Comparison of ENCODE assay signal across 21 cellular contexts in the genomic region with DNA sequence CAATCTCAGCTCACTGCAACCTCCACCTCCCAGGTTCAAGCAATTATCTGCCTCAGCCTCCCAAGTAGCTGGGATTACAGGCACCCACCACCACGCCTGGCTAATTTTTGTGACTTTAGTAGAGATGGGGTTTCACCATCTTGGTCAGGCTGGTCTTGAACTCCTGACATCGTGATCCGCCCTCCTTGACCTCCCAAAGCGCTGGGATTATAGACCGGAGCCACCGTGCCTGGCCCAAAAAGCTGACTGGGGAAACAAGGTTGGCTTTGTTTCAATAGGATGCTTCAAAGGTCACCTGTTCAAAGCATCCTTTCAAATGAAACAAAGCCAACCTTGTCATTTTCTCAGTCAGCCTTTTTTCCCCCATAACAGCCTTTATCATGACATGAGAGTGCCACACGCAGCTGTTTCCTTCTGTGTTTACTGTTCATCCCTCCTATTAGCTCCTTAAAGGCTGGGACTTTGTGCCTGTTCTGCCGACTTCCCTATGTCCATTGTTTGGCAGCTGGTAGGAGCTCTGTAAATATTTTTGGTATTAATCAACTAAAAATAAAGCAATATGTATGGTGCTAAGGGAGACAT. TPM values are rescaled to one million over a fixed set of nuclear protein-coding genes. Genes with fewer than 3 reads are reported as not detected.
"Had no signal": no experiment of that assay in that cellular context is flagged by ENCODE, and none has a peak within 500 bp of the region (broad histone marks: within the 10 kb centered on the region; RNA-seq: fewer than 3 reads in every experiment).

No MANE protein-coding gene starts in this region.

- H3K4me3 Mint-ChIP-seq: activated B cell treated with CpG ODN at 0.5 μM for 24 hours; activated T-cell treated with anti-CD3 and anti-CD28 coated beads, Interleukin-2, amount 50 U/mL, for 72 hours; mesothelial cell of epicardium; naive thymus-derived CD4-positive, alpha-beta T cell had no signal

- DNase-seq: activated B cell treated with CpG ODN at 0.5 μM for 24 hours; activated naive CD4-positive, alpha-beta T cell; activated T-cell treated with anti-CD3 and anti-CD28 coated beads for 4 hours; activated T-cell treated with anti-CD3 and anti-CD28 coated beads, Interleukin-2, amount 50 U/mL, for 72 hours; central memory CD4-positive, alpha-beta T cell; esophagus squamous epithelium; foreskin melanocyte; heart right ventricle; naive thymus-derived CD4-positive, alpha-beta T cell; ovary; retina; sigmoid colon; stimulated activated CD4-positive, alpha-beta T cell treated with anti-CD3 and anti-CD28 coated beads, Interleukin-1b, Interleukin-23, amount 100 ng/mL, for 48 hours; stimulated activated naive CD4-positive, alpha-beta T cell; tibial artery; upper lobe of right lung had no signal

- H3K27ac Mint-ChIP-seq: activated B cell treated with CpG ODN at 0.5 μM for 24 hours; activated naive CD4-positive, alpha-beta T cell treated with anti-CD3 and anti-CD28 coated beads, Interleukin-2, amount 50 U/mL, for 72 hours; activated T-cell treated with anti-CD3 and anti-CD28 coated beads, Interleukin-2, amount 50 U/mL, for 72 hours; mesothelial cell of epicardium; naive thymus-derived CD4-positive, alpha-beta T cell had no signal

- H3K9me3 ChIP-seq: breast epithelium, esophagus squamous epithelium, ovary, prostate gland, sigmoid colon, suprapubic skin, tibial artery, upper lobe of right lung had no signal

- H3K36me3 Mint-ChIP-seq: activated naive CD4-positive, alpha-beta T cell treated with anti-CD3 and anti-CD28 coated beads, Interleukin-2, amount 50 U/mL, for 72 hours; mesothelial cell of epicardium; naive thymus-derived CD4-positive, alpha-beta T cell had no signal

- ATAC-seq: activated naive CD4-positive, alpha-beta T cell treated with anti-CD3 and anti-CD28 coated beads, Interleukin-2, amount 50 U/mL, for 72 hours; activated T-cell treated with anti-CD3 and anti-CD28 coated beads, Interleukin-2, amount 50 U/mL, for 72 hours; heart right ventricle; naive thymus-derived CD4-positive, alpha-beta T cell; upper lobe of right lung had no signal

- H3K4me1 Mint-ChIP-seq: activated B cell treated with CpG ODN at 0.5 μM for 24 hours; naive thymus-derived CD4-positive, alpha-beta T cell had no signal

RNA-seq across cellular contexts. Expression of a gene that starts 51.1 kb away (rescaled TPM):
- total RNA-seq: activated B cell treated with CpG ODN at 0.5 μM for 24 hours; activated naive CD4-positive, alpha-beta T cell treated with anti-CD3 and anti-CD28 coated beads, Interleukin-2, amount 50 U/mL, for 72 hours; activated T-cell treated with anti-CD3 and anti-CD28 coated beads, Interleukin-2, amount 50 U/mL, for 72 hours; esophagus squamous epithelium; naive thymus-derived CD4-positive, alpha-beta T cell had no signal
- polyA plus RNA-seq: naive thymus-derived CD4-positive, alpha-beta T cell had no signal
